Comparison of ENCODE assay signal across 25 cellular contexts in the genomic region with DNA sequence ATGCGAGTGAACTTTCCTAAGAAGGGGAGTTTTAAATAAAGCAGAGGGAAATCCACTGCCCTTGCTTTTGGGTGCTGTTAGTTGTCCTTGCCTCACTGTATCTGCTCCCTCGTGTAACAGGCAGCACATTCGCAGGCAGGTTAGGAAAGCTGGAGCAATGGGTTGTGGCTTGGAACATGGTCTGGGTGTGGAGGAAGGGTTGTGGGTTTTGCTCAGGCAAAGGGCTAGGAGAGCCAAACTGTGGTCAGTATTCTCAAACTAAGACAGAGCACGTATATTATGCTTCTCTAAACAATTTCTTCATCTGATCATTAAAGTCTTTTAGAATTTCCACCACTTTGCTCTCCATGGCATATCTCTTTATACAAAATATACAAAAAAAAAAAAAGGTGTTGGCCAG.
"Had no signal": no experiment of that assay in that cellular context is flagged by ENCODE, and none has a peak within 500 bp of the region (broad histone marks: within the 10 kb centered on the region; RNA-seq: fewer than 3 reads in every experiment).

No MANE protein-coding gene starts in this region.

- H3K4me3 Mint-ChIP-seq: mesothelial cell of epicardium; naive B cell; natural killer cell; stimulated activated naive B cell treated with anti-CD40 and anti-IgM and Interleukin-4, amounts not matched to agents 10 μg/mL and 1 μg/mL and 100 μg/mL, for 72 hours had no signal

- H3K9me3 ChIP-seq: left ventricle myocardium inferior, ovary, prostate gland, stomach, testis, thyroid gland, transverse colon, upper lobe of right lung had no signal

- H3K36me3 Mint-ChIP-seq: mesothelial cell of epicardium, naive B cell, natural killer cell had no signal

- H3K4me1 Mint-ChIP-seq: naive B cell; stimulated activated naive B cell treated with anti-CD40 and anti-IgM and Interleukin-4, amounts not matched to agents 10 μg/mL and 1 μg/mL and 100 μg/mL, for 72 hours had no signal

- DNase-seq: kidney glomerular epithelial cell; left cardiac atrium; left ventricle myocardium inferior; mesendoderm; naive B cell; natural killer cell; ovary; retina; right cardiac atrium; stimulated activated CD4-positive, alpha-beta T cell treated with anti-CD3 and anti-CD28 coated beads, Interleukin-12 subunit alpha, Interleukin-12 subunit beta, amount 100 ng/mL, for 4 hours; stimulated activated CD4-positive, alpha-beta T cell treated with anti-CD3 and anti-CD28 coated beads, Interleukin-15, amount 100 ng/mL, for 24 hours; stimulated activated CD4-positive, alpha-beta T cell treated with anti-CD3 and anti-CD28 coated beads, Interleukin-2, amount 100 ng/mL, for 24 hours; stimulated activated CD4-positive, alpha-beta T cell treated with anti-CD3 and anti-CD28 coated beads, Interleukin-4, amount 100 ng/mL, for 1 hour; stimulated activated naive B cell treated with anti-CD40 and anti-IgM and Interleukin-4, amounts not matched to agents 10 μg/mL and 1 μg/mL and 100 μg/mL, for 72 hours; stimulated activated naive CD8-positive, alpha-beta T cell treated with anti-CD3 and anti-CD28 coated beads, Interleukin-15, Interleukin-2, amounts not matched to agents 100 U/mL and 50 U/mL, for 24 hours; stomach; testis; thyroid gland; transverse colon; upper lobe of right lung had no signal

- H3K27ac ChIP-seq: hepatocyte, left ventricle myocardium inferior, ovary, prostate gland, skin epidermis, stomach, testis, thyroid gland, transverse colon, upper lobe of right lung had no signal

- H3K36me3 ChIP-seq: left ventricle myocardium inferior, ovary, prostate gland, stomach, thyroid gland, transverse colon, upper lobe of right lung had no signal

- H3K79me2 ChIP-seq: hepatocyte had no signal

- H3K27ac Mint-ChIP-seq: mesothelial cell of epicardium; naive B cell; natural killer cell; stimulated activated naive B cell treated with anti-CD40 and anti-IgM and Interleukin-4, amounts not matched to agents 10 μg/mL and 1 μg/mL and 100 μg/mL, for 72 hours had no signal

- H3K4me3 ChIP-seq: hepatocyte, left ventricle myocardium inferior, lung, ovary, prostate gland, skin epidermis, stomach, testis, thyroid gland, transverse colon, upper lobe of right lung had no signal

- H3K9me3 Mint-ChIP-seq: mesothelial cell of epicardium; naive B cell; natural killer cell; stimulated activated naive B cell treated with anti-CD40 and anti-IgM and Interleukin-4, amounts not matched to agents 10 μg/mL and 1 μg/mL and 100 μg/mL, for 72 hours had no signal

- H3K27me3 Mint-ChIP-seq: naive B cell; stimulated activated naive B cell treated with anti-CD40 and anti-IgM and Interleukin-4, amounts not matched to agents 10 μg/mL and 1 μg/mL and 100 μg/mL, for 72 hours had no signal

- H2AFZ ChIP-seq: hepatocyte had no signal

- H3K27me3 ChIP-seq: hepatocyte, ovary, stomach, testis, thyroid gland, transverse colon, upper lobe of right lung had no signal

- H3K4me1 ChIP-seq: left ventricle myocardium inferior, prostate gland, thyroid gland, transverse colon, upper lobe of right lung had no signal

- H3K4me2 ChIP-seq: hepatocyte had no signal
